21 cellular contexts compared by ENCODE assay signal in the genomic region with DNA sequence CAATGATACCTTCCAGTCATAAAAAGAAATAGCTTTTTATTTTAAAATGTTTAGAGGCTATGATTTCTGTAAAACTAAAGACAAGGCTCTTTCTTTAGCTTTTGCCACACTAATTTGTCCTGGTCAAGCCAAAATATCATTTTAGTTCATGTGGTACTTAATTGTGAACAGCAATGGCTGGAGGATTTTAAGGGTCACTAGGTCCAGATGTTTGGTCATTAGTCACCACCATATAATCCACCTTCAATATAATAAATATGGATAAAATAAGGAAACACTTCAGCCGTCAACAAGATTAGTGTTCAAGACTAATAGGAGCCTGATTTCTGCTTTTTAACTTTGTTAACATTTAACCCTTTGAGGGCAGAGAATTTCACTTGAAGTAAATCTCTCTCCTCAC. TPM values are rescaled to one million over a fixed set of nuclear protein-coding genes. Genes with fewer than 3 reads are reported as not detected.
"Had no signal": no experiment of that assay in that cellular context is flagged by ENCODE, and none has a peak within 500 bp of the region (broad histone marks: within the 10 kb centered on the region; RNA-seq: fewer than 3 reads in every experiment).

No MANE protein-coding gene starts in this region.

- H3K4me3 Mint-ChIP-seq: memory B cell, mesothelial cell of epicardium, natural killer cell, neural crest cell had no signal

- H3K27me3 ChIP-seq: colonic mucosa, esophagus squamous epithelium, gastrocnemius medialis, heart right ventricle, left lung, stomach had no signal

- H3K27ac ChIP-seq: colonic mucosa, esophagus squamous epithelium, gastrocnemius medialis, heart right ventricle, left lung, lower lobe of right lung, skin epidermis, stomach, thoracic aorta had no signal

- ATAC-seq: gastrocnemius medialis, heart right ventricle, left lung, lower lobe of right lung, natural killer cell, sciatic nerve had no signal

- H3K9me3 Mint-ChIP-seq: mesothelial cell of epicardium, neural crest cell had no signal

- H3K36me3 Mint-ChIP-seq: memory B cell, mesothelial cell of epicardium, natural killer cell had no signal

- H3K27me3 Mint-ChIP-seq: memory B cell had no signal

- H3K27ac Mint-ChIP-seq: memory B cell, mesothelial cell of epicardium, natural killer cell had no signal

- H3K4me3 ChIP-seq: colonic mucosa, esophagus squamous epithelium, gastrocnemius medialis, heart right ventricle, left lung, lower lobe of right lung, skin epidermis, stomach, thoracic aorta had no signal

- H3K4me1 ChIP-seq: colonic mucosa, esophagus squamous epithelium, gastrocnemius medialis, heart right ventricle, left lung, lower lobe of right lung, stomach had no signal

- H3K36me3 ChIP-seq: colonic mucosa, esophagus squamous epithelium, gastrocnemius medialis, heart right ventricle, left lung, lower lobe of right lung, stomach, thoracic aorta had no signal

- H3K4me1 Mint-ChIP-seq: memory B cell, natural killer cell, neural crest cell had no signal

- DNase-seq: colonic mucosa; dermis blood vessel endothelial cell; esophagus squamous epithelium; gastrocnemius medialis; heart right ventricle; left lung; lower lobe of right lung; natural killer cell; posterior cingulate gyrus; stimulated activated CD4-positive, alpha-beta T cell treated with anti-CD3 and anti-CD28 coated beads, Interleukin-2, amount 100 ng/mL, for 24 hours; stimulated activated naive CD4-positive, alpha-beta T cell; stomach; substantia nigra; trophoblast cell had no signal

- H3K9me3 ChIP-seq: colonic mucosa, esophagus squamous epithelium, gastrocnemius medialis, heart right ventricle, lower lobe of right lung, stomach, thoracic aorta had no signal

RNA-seq across cellular contexts. Expression of gene HGF, which starts 50.0 kb away (rescaled TPM):
- total RNA-seq: epithelial cell of proximal tubule had no signal
